In the genomic region with DNA sequence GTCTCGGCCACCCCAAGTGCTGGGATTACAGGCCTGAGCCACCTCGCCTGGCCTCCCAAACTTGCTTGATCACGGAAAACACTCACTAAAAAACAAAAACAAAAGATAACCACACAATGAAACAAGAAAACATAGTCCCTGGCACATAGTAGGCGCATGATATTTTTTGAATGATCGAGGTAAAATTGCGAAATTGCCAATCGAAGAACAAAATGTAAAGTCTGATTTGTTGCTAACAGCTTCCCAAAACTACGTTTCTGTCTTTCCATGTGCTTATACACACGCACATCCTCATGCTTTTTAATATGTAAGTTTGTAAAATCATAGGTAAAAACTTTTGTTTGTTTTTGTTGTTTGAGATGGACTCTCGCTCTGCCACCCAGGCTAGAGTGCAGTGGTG, we compare ENCODE assay signal across 9 cellular contexts.
"Had no signal": no experiment of that assay in that cellular context is flagged by ENCODE, and none has a peak within 500 bp of the region (broad histone marks: within the 10 kb centered on the region; RNA-seq: fewer than 3 reads in every experiment).

No MANE protein-coding gene starts in this region.

- H3K27ac Mint-ChIP-seq: HFFc6 had no signal

- H3K36me3 ChIP-seq: HAP-1 had no signal

- DNase-seq: GOT3, H7, HFFc6, KBM-7 had no signal

- H3K36me3 Mint-ChIP-seq: IgD-negative memory B cell had no signal

- H3K4me2 ChIP-seq: KMS-11 had no signal

- H3K4me1 Mint-ChIP-seq: IgD-negative memory B cell had no signal

- ATAC-seq: HCT116 had no signal

- H3K9me3 Mint-ChIP-seq: HFFc6, IgD-negative memory B cell had no signal

- H3K9ac ChIP-seq: KMS-11 had no signal

- H3K4me3 Mint-ChIP-seq: HFFc6, IgD-negative memory B cell had no signal

- H3K9me3 ChIP-seq: HAP-1 had no signal

- H3K27ac ChIP-seq: HL-60, KMS-11 had no signal

- H3K27me3 Mint-ChIP-seq: IgD-negative memory B cell had no signal

- H3K4me3 ChIP-seq: HAP-1 had no signal
